Comparison of ENCODE assay signal across 1 cellular context in the genomic region with DNA sequence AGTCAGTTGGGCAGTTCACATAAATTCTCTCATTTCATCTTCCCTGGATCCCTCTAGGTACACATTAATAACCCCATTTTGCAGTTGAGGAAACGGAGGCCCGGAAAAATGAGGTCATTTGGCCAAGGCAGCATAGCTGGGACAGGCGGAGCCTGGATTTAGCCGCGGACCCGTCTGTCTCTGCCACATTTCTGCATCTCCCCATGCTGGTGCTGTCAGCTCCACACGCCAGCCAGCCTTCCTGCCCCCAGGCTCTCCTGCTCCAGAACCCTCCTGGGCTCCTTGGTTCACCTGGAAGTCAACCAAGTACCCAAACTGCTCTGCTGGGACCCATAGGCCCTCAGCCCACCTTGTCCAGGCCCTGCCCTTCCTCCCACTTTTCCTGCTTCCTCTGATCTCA.
TF ChIP-seq lines count a peak whose summit lies in the region.

No MANE protein-coding gene starts in this region.

TF ChIP-seq in WTC11, 78 proteins besides CTCF, POLR2A, EP300 and RAD21 (continued from another document):
- TF ChIP-seq, protein P1, sequence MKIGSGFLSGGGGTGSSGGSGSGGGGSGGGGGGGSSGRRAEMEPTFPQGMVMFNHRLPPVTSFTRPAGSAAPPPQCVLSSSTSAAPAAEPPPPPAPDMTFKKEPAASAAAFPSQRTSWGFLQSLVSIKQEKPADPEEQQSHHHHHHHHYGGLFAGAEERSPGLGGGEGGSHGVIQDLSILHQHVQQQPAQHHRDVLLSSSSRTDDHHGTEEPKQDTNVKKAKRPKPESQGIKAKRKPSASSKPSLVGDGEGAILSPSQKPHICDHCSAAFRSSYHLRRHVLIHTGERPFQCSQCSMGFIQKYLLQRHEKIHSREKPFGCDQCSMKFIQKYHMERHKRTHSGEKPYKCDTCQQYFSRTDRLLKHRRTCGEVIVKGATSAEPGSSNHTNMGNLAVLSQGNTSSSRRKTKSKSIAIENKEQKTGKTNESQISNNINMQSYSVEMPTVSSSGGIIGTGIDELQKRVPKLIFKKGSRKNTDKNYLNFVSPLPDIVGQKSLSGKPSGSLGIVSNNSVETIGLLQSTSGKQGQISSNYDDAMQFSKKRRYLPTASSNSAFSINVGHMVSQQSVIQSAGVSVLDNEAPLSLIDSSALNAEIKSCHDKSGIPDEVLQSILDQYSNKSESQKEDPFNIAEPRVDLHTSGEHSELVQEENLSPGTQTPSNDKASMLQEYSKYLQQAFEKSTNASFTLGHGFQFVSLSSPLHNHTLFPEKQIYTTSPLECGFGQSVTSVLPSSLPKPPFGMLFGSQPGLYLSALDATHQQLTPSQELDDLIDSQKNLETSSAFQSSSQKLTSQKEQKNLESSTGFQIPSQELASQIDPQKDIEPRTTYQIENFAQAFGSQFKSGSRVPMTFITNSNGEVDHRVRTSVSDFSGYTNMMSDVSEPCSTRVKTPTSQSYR (CRISPR knock-in tag; IDR thresholded peaks at IDR 0.05), result no peak
- TF ChIP-seq, protein P2, sequence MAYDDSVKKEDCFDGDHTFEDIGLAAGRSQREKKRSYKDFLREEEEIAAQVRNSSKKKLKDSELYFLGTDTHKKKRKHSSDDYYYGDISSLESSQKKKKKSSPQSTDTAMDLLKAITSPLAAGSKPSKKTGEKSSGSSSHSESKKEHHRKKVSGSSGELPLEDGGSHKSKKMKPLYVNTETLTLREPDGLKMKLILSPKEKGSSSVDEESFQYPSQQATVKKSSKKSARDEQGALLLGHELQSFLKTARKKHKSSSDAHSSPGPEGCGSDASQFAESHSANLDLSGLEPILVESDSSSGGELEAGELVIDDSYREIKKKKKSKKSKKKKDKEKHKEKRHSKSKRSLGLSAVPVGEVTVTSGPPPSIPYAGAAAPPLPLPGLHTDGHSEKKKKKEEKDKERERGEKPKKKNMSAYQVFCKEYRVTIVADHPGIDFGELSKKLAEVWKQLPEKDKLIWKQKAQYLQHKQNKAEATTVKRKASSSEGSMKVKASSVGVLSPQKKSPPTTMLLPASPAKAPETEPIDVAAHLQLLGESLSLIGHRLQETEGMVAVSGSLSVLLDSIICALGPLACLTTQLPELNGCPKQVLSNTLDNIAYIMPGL (CRISPR knock-in tag; IDR thresholded peaks at IDR 0.05), result no peak
- TF ChIP-seq, protein P3, sequence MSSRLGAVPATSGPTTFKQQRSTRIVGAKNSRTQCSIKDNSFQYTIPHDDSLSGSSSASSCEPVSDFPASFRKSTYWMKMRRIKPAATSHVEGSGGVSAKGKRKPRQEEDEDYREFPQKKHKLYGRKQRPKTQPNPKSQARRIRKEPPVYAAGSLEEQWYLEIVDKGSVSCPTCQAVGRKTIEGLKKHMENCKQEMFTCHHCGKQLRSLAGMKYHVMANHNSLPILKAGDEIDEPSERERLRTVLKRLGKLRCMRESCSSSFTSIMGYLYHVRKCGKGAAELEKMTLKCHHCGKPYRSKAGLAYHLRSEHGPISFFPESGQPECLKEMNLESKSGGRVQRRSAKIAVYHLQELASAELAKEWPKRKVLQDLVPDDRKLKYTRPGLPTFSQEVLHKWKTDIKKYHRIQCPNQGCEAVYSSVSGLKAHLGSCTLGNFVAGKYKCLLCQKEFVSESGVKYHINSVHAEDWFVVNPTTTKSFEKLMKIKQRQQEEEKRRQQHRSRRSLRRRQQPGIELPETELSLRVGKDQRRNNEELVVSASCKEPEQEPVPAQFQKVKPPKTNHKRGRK (CRISPR knock-in tag; IDR thresholded peaks at IDR 0.05; ENCODE audit: borderline replicate concordance), result no peak
- TF ChIP-seq, protein P4, sequence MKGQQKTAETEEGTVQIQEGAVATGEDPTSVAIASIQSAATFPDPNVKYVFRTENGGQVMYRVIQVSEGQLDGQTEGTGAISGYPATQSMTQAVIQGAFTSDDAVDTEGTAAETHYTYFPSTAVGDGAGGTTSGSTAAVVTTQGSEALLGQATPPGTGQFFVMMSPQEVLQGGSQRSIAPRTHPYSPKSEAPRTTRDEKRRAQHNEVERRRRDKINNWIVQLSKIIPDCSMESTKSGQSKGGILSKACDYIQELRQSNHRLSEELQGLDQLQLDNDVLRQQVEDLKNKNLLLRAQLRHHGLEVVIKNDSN (CRISPR knock-in tag; IDR thresholded peaks at IDR 0.05), result no peak
- TF ChIP-seq, protein P5, sequence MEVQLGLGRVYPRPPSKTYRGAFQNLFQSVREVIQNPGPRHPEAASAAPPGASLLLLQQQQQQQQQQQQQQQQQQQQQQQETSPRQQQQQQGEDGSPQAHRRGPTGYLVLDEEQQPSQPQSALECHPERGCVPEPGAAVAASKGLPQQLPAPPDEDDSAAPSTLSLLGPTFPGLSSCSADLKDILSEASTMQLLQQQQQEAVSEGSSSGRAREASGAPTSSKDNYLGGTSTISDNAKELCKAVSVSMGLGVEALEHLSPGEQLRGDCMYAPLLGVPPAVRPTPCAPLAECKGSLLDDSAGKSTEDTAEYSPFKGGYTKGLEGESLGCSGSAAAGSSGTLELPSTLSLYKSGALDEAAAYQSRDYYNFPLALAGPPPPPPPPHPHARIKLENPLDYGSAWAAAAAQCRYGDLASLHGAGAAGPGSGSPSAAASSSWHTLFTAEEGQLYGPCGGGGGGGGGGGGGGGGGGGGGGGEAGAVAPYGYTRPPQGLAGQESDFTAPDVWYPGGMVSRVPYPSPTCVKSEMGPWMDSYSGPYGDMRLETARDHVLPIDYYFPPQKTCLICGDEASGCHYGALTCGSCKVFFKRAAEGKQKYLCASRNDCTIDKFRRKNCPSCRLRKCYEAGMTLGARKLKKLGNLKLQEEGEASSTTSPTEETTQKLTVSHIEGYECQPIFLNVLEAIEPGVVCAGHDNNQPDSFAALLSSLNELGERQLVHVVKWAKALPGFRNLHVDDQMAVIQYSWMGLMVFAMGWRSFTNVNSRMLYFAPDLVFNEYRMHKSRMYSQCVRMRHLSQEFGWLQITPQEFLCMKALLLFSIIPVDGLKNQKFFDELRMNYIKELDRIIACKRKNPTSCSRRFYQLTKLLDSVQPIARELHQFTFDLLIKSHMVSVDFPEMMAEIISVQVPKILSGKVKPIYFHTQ (CRISPR knock-in tag; IDR thresholded peaks at IDR 0.05), result no peak
- TF ChIP-seq CBFB (CRISPR knock-in tag; IDR thresholded peaks at IDR 0.05; ENCODE audit: low read depth) (no peak), TEAD1 (CRISPR knock-in tag; IDR thresholded peaks at IDR 0.05) (no peak), ELF4 (CRISPR knock-in tag; IDR thresholded peaks at IDR 0.05; ENCODE audit: low read depth) (no peak), ETV6 (CRISPR knock-in tag; IDR thresholded peaks at IDR 0.05) (no peak), KAT7 (CRISPR knock-in tag; IDR thresholded peaks at IDR 0.05; ENCODE audit: borderline replicate concordance) (no peak)
- TF ChIP-seq, protein P6, sequence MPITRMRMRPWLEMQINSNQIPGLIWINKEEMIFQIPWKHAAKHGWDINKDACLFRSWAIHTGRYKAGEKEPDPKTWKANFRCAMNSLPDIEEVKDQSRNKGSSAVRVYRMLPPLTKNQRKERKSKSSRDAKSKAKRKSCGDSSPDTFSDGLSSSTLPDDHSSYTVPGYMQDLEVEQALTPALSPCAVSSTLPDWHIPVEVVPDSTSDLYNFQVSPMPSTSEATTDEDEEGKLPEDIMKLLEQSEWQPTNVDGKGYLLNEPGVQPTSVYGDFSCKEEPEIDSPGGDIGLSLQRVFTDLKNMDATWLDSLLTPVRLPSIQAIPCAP (CRISPR knock-in tag; IDR thresholded peaks at IDR 0.05), result no peak
- TF ChIP-seq, protein P7, sequence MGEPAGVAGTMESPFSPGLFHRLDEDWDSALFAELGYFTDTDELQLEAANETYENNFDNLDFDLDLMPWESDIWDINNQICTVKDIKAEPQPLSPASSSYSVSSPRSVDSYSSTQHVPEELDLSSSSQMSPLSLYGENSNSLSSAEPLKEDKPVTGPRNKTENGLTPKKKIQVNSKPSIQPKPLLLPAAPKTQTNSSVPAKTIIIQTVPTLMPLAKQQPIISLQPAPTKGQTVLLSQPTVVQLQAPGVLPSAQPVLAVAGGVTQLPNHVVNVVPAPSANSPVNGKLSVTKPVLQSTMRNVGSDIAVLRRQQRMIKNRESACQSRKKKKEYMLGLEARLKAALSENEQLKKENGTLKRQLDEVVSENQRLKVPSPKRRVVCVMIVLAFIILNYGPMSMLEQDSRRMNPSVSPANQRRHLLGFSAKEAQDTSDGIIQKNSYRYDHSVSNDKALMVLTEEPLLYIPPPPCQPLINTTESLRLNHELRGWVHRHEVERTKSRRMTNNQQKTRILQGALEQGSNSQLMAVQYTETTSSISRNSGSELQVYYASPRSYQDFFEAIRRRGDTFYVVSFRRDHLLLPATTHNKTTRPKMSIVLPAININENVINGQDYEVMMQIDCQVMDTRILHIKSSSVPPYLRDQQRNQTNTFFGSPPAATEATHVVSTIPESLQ (CRISPR knock-in tag; IDR thresholded peaks at IDR 0.05), result no peak
- TF ChIP-seq, protein P8, sequence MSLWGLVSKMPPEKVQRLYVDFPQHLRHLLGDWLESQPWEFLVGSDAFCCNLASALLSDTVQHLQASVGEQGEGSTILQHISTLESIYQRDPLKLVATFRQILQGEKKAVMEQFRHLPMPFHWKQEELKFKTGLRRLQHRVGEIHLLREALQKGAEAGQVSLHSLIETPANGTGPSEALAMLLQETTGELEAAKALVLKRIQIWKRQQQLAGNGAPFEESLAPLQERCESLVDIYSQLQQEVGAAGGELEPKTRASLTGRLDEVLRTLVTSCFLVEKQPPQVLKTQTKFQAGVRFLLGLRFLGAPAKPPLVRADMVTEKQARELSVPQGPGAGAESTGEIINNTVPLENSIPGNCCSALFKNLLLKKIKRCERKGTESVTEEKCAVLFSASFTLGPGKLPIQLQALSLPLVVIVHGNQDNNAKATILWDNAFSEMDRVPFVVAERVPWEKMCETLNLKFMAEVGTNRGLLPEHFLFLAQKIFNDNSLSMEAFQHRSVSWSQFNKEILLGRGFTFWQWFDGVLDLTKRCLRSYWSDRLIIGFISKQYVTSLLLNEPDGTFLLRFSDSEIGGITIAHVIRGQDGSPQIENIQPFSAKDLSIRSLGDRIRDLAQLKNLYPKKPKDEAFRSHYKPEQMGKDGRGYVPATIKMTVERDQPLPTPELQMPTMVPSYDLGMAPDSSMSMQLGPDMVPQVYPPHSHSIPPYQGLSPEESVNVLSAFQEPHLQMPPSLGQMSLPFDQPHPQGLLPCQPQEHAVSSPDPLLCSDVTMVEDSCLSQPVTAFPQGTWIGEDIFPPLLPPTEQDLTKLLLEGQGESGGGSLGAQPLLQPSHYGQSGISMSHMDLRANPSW (CRISPR knock-in tag; conservative IDR thresholded peaks at IDR 0.05; ENCODE audit: low read depth), result no peak
TF ChIP-seq in WTC11: peak in this region for 0.
